ENCODE assay signal across 14 cellular contexts in the genomic region with DNA sequence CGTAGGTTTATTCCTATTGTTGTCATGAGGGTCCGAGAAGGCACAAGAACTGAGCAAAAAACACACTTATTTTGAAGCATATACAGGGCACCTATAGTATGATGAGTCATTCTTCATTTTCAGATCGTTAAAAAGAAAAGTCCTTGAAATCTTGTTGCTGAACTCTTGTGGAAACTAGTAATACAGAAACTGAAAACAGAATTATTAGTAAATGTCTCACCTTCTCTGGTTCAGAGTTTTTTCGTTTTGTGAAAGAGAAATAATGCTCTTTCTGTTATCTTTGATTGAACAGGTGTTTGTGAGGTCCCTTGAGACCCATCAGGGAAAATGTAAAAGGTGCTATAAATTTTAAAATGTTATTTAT.
DNase-seq lines count a peak whose midpoint lies in the region; ATAC-seq lines count a peak whose summit lies in the region.
"Had no signal": no experiment of that assay in that cellular context is flagged by ENCODE, and none has a peak within 500 bp of the region (broad histone marks: within the 10 kb centered on the region; RNA-seq: fewer than 3 reads in every experiment).

No MANE protein-coding gene starts in this region.

- peaks cover 41% of the 10 kb centered on the region for H3K27me3 Mint-ChIP-seq in activated T-cell treated with anti-CD3 and anti-CD28 coated beads, Interleukin-2, amount 50 U/mL, for 24 hours

- peak overlapping the region; percentile 27 for H3K4me3 Mint-ChIP-seq in activated T-cell treated with anti-CD3 and anti-CD28 coated beads, Interleukin-2, amount 50 U/mL, for 24 hours
- H3K4me3 Mint-ChIP-seq in stimulated activated effector memory CD8-positive, alpha-beta T cell treated with anti-CD3 and anti-CD28 coated beads, Interleukin-12 subunit alpha, Interleukin-12 subunit beta, amount 100 ng/mL, for 72 hours = peak overlapping the region; percentile 17
- H3K4me3 Mint-ChIP-seq: endodermal cell; natural killer cell treated with Interleukin-12 subunit alpha and Interleukin-12 subunit beta and Interleukin-15 and Interleukin-18, amount 100 ng/mL, for 72 hours had no signal

- peaks cover 2% of the 10 kb centered on the region for H3K9me3 Mint-ChIP-seq in activated T-cell treated with anti-CD3 and anti-CD28 coated beads, Interleukin-2, amount 50 U/mL, for 24 hours
- H3K9me3 Mint-ChIP-seq in stimulated activated effector memory CD8-positive, alpha-beta T cell treated with anti-CD3 and anti-CD28 coated beads, Interleukin-12 subunit alpha, Interleukin-12 subunit beta, amount 100 ng/mL, for 72 hours = no peaks in the 10 kb centered on the region
- H3K9me3 Mint-ChIP-seq: natural killer cell treated with Interleukin-12 subunit alpha and Interleukin-12 subunit beta and Interleukin-15 and Interleukin-18, amount 100 ng/mL, for 72 hours had no signal

- no peak for DNase-seq in activated T-cell treated with anti-CD3 and anti-CD28 coated beads, Interleukin-2, amount 50 U/mL, for 24 hours
- no peak for DNase-seq in activated T-cell treated with anti-CD3 and anti-CD28 coated beads for 4 hours
- DNase-seq in stimulated activated effector memory CD8-positive, alpha-beta T cell treated with anti-CD3 and anti-CD28 coated beads, Interleukin-12 subunit alpha, Interleukin-12 subunit beta, amount 100 ng/mL, for 72 hours (ENCODE audit: low spot score in 2 of 2) = no peak
- DNase-seq in SHP77 treated with DMSO at 0.1 percent for 48 hours (lab: John Stamatoyannopoulos, UW) = no peak
- no peak for DNase-seq in central memory CD4-positive, alpha-beta T cell
- DNase-seq in islet precursor cell = no peak
- DNase-seq: activated gamma-delta T cell treated with Interleukin-2 at 50 U/mL for 16 hours; endodermal cell; IMR-90; NCI-H510A treated with DMSO at 0.1 percent for 48 hours; stimulated activated CD4-positive, alpha-beta T cell treated with anti-CD3 and anti-CD28 coated beads, Interleukin-2, amount 100 ng/mL, for 48 hours had no signal

- peak overlapping the region; percentile 74 for H3K27ac Mint-ChIP-seq in activated T-cell treated with anti-CD3 and anti-CD28 coated beads, Interleukin-2, amount 50 U/mL, for 24 hours
- no peak overlapping the region for H3K27ac Mint-ChIP-seq in stimulated activated effector memory CD8-positive, alpha-beta T cell treated with anti-CD3 and anti-CD28 coated beads, Interleukin-12 subunit alpha, Interleukin-12 subunit beta, amount 100 ng/mL, for 72 hours
- H3K27ac Mint-ChIP-seq: endodermal cell; natural killer cell treated with Interleukin-12 subunit alpha and Interleukin-12 subunit beta and Interleukin-15 and Interleukin-18, amount 100 ng/mL, for 72 hours had no signal

- H3K4me1 Mint-ChIP-seq in activated T-cell treated with anti-CD3 and anti-CD28 coated beads, Interleukin-2, amount 50 U/mL, for 24 hours (ENCODE audit: low read depth) = peaks cover 34% of the 10 kb centered on the region
- H3K4me1 Mint-ChIP-seq in stimulated activated effector memory CD8-positive, alpha-beta T cell treated with anti-CD3 and anti-CD28 coated beads, Interleukin-12 subunit alpha, Interleukin-12 subunit beta, amount 100 ng/mL, for 72 hours = peaks cover 34% of the 10 kb centered on the region

- peak; percentile 96 for ATAC-seq in GM21526 (IDR thresholded peaks at IDR 0.05; ENCODE audit: low FRiP score, unreplicated experiment)
- peak; percentile 91 for ATAC-seq in HG03108 (IDR thresholded peaks at IDR 0.05; ENCODE audit: unreplicated experiment)
- peak; percentile 94 for ATAC-seq in stimulated activated effector memory CD8-positive, alpha-beta T cell treated with anti-CD3 and anti-CD28 coated beads, Interleukin-12 subunit alpha, Interleukin-12 subunit beta, amount 100 ng/mL, for 72 hours

- no peaks in the 10 kb centered on the region for H3K36me3 Mint-ChIP-seq in activated T-cell treated with anti-CD3 and anti-CD28 coated beads, Interleukin-2, amount 50 U/mL, for 24 hours (ENCODE audit: low read depth)
- H3K36me3 Mint-ChIP-seq in stimulated activated effector memory CD8-positive, alpha-beta T cell treated with anti-CD3 and anti-CD28 coated beads, Interleukin-12 subunit alpha, Interleukin-12 subunit beta, amount 100 ng/mL, for 72 hours = peaks cover 9% of the 10 kb centered on the region
- H3K36me3 Mint-ChIP-seq: natural killer cell treated with Interleukin-12 subunit alpha and Interleukin-12 subunit beta and Interleukin-15 and Interleukin-18, amount 100 ng/mL, for 72 hours had no signal
